1 cellular context compared by ENCODE assay signal in genomic region chr16:12613131-12613991, GRCh38.
A peak's percentile ranks its signal among the peaks of the same experiment; 100 is the strongest.
TF ChIP-seq lines count a peak whose summit lies in the region.

No MANE protein-coding gene starts in this region.

TF ChIP-seq in HepG2, 621 proteins besides CTCF, POLR2A, EP300 and RAD21 (continued from another document and continues in another):
- TF ChIP-seq TEAD3 (CRISPR knock-in tag; optimal IDR thresholded peaks at IDR 0.05; ENCODE audit: borderline replicate concordance) (peak; percentile 58), HNF4G (IDR thresholded peaks at IDR 0.05; ENCODE audit: borderline replicate concordance, low read depth, low read length) (peak; percentile 93), HNF4G (CRISPR knock-in tag; IDR thresholded peaks at IDR 0.05; ENCODE audit: borderline replicate concordance, low read depth) (peak; percentile 67; the same call in 1 of the 2 replicates), CEBPB (IDR thresholded peaks at IDR 0.05; ENCODE audit: borderline replicate concordance, low read depth, low read length) (peak; percentile 61), SMYD3 (CRISPR knock-in tag; IDR thresholded peaks at IDR 0.05) (no peak; the same call in 1 of the 2 replicates), ETV6 (CRISPR knock-in tag; conservative IDR thresholded peaks at IDR 0.05) (no peak), FOXM1 (CRISPR knock-in tag; IDR thresholded peaks at IDR 0.05) (peak; percentile 97), PHF5A (CRISPR knock-in tag; IDR thresholded peaks at IDR 0.05; ENCODE audit: low read depth, unreplicated experiment) (no peak), GATAD1 (CRISPR knock-in tag; IDR thresholded peaks at IDR 0.05) (peak; percentile 4; the same call in 1 of the 2 replicates), ZBTB3 (CRISPR knock-in tag; IDR thresholded peaks at IDR 0.05; ENCODE audit: borderline replicate concordance, low read depth) (peak; percentile 74), GABPA (IDR thresholded peaks at IDR 0.05; ENCODE audit: low read depth, low read length) (no peak), GABPA (CRISPR knock-in tag; IDR thresholded peaks at IDR 0.05; ENCODE audit: low read depth) (peak; percentile 46; the same call in 1 of the 2 replicates), ZNF451 (CRISPR knock-in tag; IDR thresholded peaks at IDR 0.05) (no peak), ZNF556 (CRISPR knock-in tag; IDR thresholded peaks at IDR 0.05; ENCODE audit: borderline replicate concordance) (peak; percentile 81; the same call in 1 of the 2 replicates), KAT8 (CRISPR knock-in tag; IDR thresholded peaks at IDR 0.05) (peak; percentile 81), CEBPG (CRISPR knock-in tag; IDR thresholded peaks at IDR 0.05) (no peak; the same call in 1 of the 2 replicates), NFYC (CRISPR knock-in tag; IDR thresholded peaks at IDR 0.05) (peak; percentile 78), PBX3 (CRISPR knock-in tag; IDR thresholded peaks at IDR 0.05; ENCODE audit: borderline replicate concordance) (no peak), RBM39 (IDR thresholded peaks at IDR 0.05; ENCODE audit: low read depth, low read length, poor library complexity, severe bottlenecking) (no peak), ZNF24 (IDR thresholded peaks at IDR 0.05) (peak; percentile 76; the same call in 1 of the 2 replicates), FOXA3 (CRISPR knock-in tag; IDR thresholded peaks at IDR 0.05) (peak; percentile 74; the same call in 1 of the 2 replicates), ZMYM2 (CRISPR knock-in tag; IDR thresholded peaks at IDR 0.05) (peak; percentile 43; the same call in 1 of the 2 replicates), MIER3 (CRISPR knock-in tag; IDR thresholded peaks at IDR 0.05; ENCODE audit: borderline replicate concordance) (peak; percentile 75; the same call in 1 of the 2 replicates), ZSCAN22 (CRISPR knock-in tag; IDR thresholded peaks at IDR 0.05) (no peak), NR2F1 (CRISPR knock-in tag; IDR thresholded peaks at IDR 0.05) (peak; percentile 84 to 98), ZNF362 (CRISPR knock-in tag; IDR thresholded peaks at IDR 0.05; ENCODE audit: borderline replicate concordance) (peak; percentile 45; the same call in 1 of the 2 replicates), SNAPC4 (CRISPR knock-in tag; IDR thresholded peaks at IDR 0.05) (no peak), KLF6 (CRISPR knock-in tag; IDR thresholded peaks at IDR 0.05) (0 out of 2 replicates have a peak, but pooled peaks have one; percentile 62), KLF16 (CRISPR knock-in tag; IDR thresholded peaks at IDR 0.05) (peak in 1 of 2 experiments; percentile 82; a peak in 2 of 4 replicates), ZNF512B (CRISPR knock-in tag; IDR thresholded peaks at IDR 0.05; ENCODE audit: borderline replicate concordance) (peak; percentile 49; the same call in 1 of the 2 replicates), KDM6A (CRISPR knock-in tag; IDR thresholded peaks at IDR 0.05; ENCODE audit: low read depth) (peak; percentile 96), ZNF350 (CRISPR knock-in tag; IDR thresholded peaks at IDR 0.05; ENCODE audit: borderline replicate concordance, low read depth) (peak; percentile 85)
- TF ChIP-seq, protein P1, sequence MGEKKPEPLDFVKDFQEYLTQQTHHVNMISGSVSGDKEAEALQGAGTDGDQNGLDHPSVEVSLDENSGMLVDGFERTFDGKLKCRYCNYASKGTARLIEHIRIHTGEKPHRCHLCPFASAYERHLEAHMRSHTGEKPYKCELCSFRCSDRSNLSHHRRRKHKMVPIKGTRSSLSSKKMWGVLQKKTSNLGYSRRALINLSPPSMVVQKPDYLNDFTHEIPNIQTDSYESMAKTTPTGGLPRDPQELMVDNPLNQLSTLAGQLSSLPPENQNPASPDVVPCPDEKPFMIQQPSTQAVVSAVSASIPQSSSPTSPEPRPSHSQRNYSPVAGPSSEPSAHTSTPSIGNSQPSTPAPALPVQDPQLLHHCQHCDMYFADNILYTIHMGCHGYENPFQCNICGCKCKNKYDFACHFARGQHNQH (CRISPR knock-in tag; IDR thresholded peaks at IDR 0.05), result peak; percentile 20
- TF ChIP-seq, protein P2, sequence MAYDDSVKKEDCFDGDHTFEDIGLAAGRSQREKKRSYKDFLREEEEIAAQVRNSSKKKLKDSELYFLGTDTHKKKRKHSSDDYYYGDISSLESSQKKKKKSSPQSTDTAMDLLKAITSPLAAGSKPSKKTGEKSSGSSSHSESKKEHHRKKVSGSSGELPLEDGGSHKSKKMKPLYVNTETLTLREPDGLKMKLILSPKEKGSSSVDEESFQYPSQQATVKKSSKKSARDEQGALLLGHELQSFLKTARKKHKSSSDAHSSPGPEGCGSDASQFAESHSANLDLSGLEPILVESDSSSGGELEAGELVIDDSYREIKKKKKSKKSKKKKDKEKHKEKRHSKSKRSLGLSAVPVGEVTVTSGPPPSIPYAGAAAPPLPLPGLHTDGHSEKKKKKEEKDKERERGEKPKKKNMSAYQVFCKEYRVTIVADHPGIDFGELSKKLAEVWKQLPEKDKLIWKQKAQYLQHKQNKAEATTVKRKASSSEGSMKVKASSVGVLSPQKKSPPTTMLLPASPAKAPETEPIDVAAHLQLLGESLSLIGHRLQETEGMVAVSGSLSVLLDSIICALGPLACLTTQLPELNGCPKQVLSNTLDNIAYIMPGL (CRISPR knock-in tag; IDR thresholded peaks at IDR 0.05; ENCODE audit: borderline replicate concordance in 1 of 2, low read depth in 1 of 2), result peak; percentile 41 to 53; a peak in 2 of 4 replicates
- TF ChIP-seq, protein P3, sequence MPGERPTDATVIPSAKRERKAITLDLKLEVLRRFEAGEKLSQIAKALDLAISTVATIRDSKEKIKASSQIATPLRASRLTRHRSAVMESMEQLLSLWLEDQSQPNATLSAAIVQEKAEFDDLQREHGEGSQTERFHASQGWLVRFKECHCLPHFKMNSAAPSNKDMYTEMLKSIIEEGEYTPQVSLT (CRISPR knock-in tag; IDR thresholded peaks at IDR 0.05; ENCODE audit: borderline replicate concordance, low read depth), result no peak
- TF ChIP-seq, protein P4, sequence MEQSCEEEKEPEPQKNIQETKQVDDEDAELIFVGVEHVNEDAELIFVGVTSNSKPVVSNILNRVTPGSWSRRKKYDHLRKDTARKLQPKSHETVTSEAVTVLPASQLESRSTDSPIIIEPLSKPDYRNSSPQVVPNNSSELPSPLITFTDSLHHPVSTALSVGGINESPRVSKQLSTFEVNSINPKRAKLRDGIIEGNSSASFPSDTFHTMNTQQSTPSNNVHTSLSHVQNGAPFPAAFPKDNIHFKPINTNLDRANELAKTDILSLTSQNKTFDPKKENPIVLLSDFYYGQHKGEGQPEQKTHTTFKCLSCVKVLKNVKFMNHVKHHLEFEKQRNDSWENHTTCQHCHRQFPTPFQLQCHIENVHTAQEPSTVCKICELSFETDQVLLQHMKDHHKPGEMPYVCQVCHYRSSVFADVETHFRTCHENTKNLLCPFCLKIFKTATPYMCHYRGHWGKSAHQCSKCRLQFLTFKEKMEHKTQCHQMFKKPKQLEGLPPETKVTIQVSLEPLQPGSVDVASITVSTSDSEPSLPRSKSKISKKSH (CRISPR knock-in tag; IDR thresholded peaks at IDR 0.05; ENCODE audit: borderline replicate concordance), result no peak
- TF ChIP-seq, protein P5, sequence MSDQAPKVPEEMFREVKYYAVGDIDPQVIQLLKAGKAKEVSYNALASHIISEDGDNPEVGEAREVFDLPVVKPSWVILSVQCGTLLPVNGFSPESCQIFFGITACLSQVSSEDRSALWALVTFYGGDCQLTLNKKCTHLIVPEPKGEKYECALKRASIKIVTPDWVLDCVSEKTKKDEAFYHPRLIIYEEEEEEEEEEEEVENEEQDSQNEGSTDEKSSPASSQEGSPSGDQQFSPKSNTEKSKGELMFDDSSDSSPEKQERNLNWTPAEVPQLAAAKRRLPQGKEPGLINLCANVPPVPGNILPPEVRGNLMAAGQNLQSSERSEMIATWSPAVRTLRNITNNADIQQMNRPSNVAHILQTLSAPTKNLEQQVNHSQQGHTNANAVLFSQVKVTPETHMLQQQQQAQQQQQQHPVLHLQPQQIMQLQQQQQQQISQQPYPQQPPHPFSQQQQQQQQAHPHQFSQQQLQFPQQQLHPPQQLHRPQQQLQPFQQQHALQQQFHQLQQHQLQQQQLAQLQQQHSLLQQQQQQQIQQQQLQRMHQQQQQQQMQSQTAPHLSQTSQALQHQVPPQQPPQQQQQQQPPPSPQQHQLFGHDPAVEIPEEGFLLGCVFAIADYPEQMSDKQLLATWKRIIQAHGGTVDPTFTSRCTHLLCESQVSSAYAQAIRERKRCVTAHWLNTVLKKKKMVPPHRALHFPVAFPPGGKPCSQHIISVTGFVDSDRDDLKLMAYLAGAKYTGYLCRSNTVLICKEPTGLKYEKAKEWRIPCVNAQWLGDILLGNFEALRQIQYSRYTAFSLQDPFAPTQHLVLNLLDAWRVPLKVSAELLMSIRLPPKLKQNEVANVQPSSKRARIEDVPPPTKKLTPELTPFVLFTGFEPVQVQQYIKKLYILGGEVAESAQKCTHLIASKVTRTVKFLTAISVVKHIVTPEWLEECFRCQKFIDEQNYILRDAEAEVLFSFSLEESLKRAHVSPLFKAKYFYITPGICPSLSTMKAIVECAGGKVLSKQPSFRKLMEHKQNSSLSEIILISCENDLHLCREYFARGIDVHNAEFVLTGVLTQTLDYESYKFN (CRISPR knock-in tag; conservative IDR thresholded peaks at IDR 0.05), result peak; percentile 99
- TF ChIP-seq, protein P6, sequence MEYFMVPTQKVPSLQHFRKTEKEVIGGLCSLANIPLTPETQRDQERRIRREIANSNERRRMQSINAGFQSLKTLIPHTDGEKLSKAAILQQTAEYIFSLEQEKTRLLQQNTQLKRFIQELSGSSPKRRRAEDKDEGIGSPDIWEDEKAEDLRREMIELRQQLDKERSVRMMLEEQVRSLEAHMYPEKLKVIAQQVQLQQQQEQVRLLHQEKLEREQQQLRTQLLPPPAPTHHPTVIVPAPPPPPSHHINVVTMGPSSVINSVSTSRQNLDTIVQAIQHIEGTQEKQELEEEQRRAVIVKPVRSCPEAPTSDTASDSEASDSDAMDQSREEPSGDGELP (IDR thresholded peaks at IDR 0.05; ENCODE audit: borderline replicate concordance, low read depth), result peak; percentile 96
